26 cellular contexts compared by ENCODE assay signal in genomic region chr19:45866400-45867176, GRCh38. TPM values are rescaled to one million over a fixed set of nuclear protein-coding genes. Genes with fewer than 3 reads are reported as not detected.
A peak's percentile ranks its signal among the peaks of the same experiment; 100 is the strongest.
DNase-seq lines count a peak whose midpoint lies in the region; ATAC-seq and TF ChIP-seq lines count a peak whose summit lies in the region.
"Had no signal": no experiment of that assay in that cellular context is flagged by ENCODE, and none has a peak within 500 bp of the region (broad histone marks: within the 10 kb centered on the region; RNA-seq: fewer than 3 reads in every experiment).

No MANE protein-coding gene starts in this region.

- TF ChIP-seq EP300 in transverse colon (IDR thresholded peaks at IDR 0.05; ENCODE audit: low read depth): no peak

- peaks cover 25% of the 10 kb centered on the region for H3K4me1 Mint-ChIP-seq in stimulated activated effector memory CD8-positive, alpha-beta T cell treated with anti-CD3 and anti-CD28 coated beads, Interleukin-12 subunit alpha, Interleukin-12 subunit beta, amount 100 ng/mL, for 72 hours

- H3K36me3 ChIP-seq in body of pancreas (replicated peaks in 1 of 2; ENCODE audit: insufficient read depth in 1 of 2, low read depth in 2 of 2) (no peaks in the 10 kb centered on the region), mesendoderm (ENCODE audit: control insufficient read depth, insufficient read depth, low read length) (no peaks in the 10 kb centered on the region), transverse colon (no peaks in the 10 kb centered on the region)
- H3K36me3 ChIP-seq: ascending aorta, upper lobe of right lung had no signal

- no peaks in the 10 kb centered on the region for H3K9me3 ChIP-seq in body of pancreas
- H3K9me3 ChIP-seq in transverse colon: no peaks in the 10 kb centered on the region
- H3K9me3 ChIP-seq: ascending aorta, sigmoid colon, upper lobe of right lung had no signal

- no peaks in the 10 kb centered on the region for H3K9me3 Mint-ChIP-seq in stimulated activated effector memory CD8-positive, alpha-beta T cell treated with anti-CD3 and anti-CD28 coated beads, Interleukin-12 subunit alpha, Interleukin-12 subunit beta, amount 100 ng/mL, for 72 hours
- H3K9me3 Mint-ChIP-seq: activated naive CD4-positive, alpha-beta T cell treated with anti-CD3 and anti-CD28 coated beads, Interleukin-2, amount 50 U/mL, for 24 hours; activated T-cell treated with anti-CD3 and anti-CD28 coated beads, Interleukin-2, amount 50 U/mL, for 24 hours; HFFc6; stimulated activated naive CD8-positive, alpha-beta T cell treated with anti-CD3 and anti-CD28 coated beads, Interleukin-15, Interleukin-2, amounts not matched to agents 100 ng/mL and 50 ng/mL, for 24 hours; T-helper 2 cell treated with Interferon-gamma antibody and Interleukin-4, amounts not matched to agents 5 μg/mL and 100 μg/mL, for 36 hours had no signal

- H3K27ac ChIP-seq in body of pancreas (peak overlapping the region; percentile 22 to 89 (median 72)), mesendoderm (ENCODE audit: low read depth, low read length) (no peak overlapping the region), transverse colon (peak overlapping the region; percentile 71 to 98 (median 96))
- H3K27ac ChIP-seq: ascending aorta, HL-60, sigmoid colon, SK-N-MC, upper lobe of right lung had no signal

- no peak overlapping the region for H3K4ac ChIP-seq in mesendoderm (ENCODE audit: low read depth, low read length)

- H3K4me2 ChIP-seq in mesendoderm (ENCODE audit: low read length): peak overlapping the region; percentile 19

- no peak overlapping the region for H3K4me3 Mint-ChIP-seq in stimulated activated effector memory CD8-positive, alpha-beta T cell treated with anti-CD3 and anti-CD28 coated beads, Interleukin-12 subunit alpha, Interleukin-12 subunit beta, amount 100 ng/mL, for 72 hours
- H3K4me3 Mint-ChIP-seq: activated CD8-positive, alpha-beta T cell treated with anti-CD3 and anti-CD28 coated beads, Interleukin-2, amount 10 ng/mL, durations not matched to agents 7 days and 5 days; activated naive CD4-positive, alpha-beta T cell treated with anti-CD3 and anti-CD28 coated beads, Interleukin-2, amount 50 U/mL, for 24 hours; activated T-cell treated with anti-CD3 and anti-CD28 coated beads, Interleukin-2, amount 50 U/mL, for 24 hours; HFFc6; stimulated activated naive CD8-positive, alpha-beta T cell treated with anti-CD3 and anti-CD28 coated beads, Interleukin-15, Interleukin-2, amounts not matched to agents 100 ng/mL and 50 ng/mL, for 24 hours; T-helper 2 cell treated with Interferon-gamma antibody and Interleukin-4, amounts not matched to agents 5 μg/mL and 100 μg/mL, for 36 hours had no signal

- no peak overlapping the region for H4K5ac ChIP-seq in mesendoderm (ENCODE audit: low read length)

- TF ChIP-seq CTCF in body of pancreas (IDR thresholded peaks at IDR 0.05): no peak
- TF ChIP-seq CTCF in transverse colon (IDR thresholded peaks at IDR 0.05): no peak

- no peaks in the 10 kb centered on the region for H3K27me3 ChIP-seq in body of pancreas
- no peaks in the 10 kb centered on the region for H3K27me3 ChIP-seq in mesendoderm (ENCODE audit: insufficient read depth, low read length, poor library complexity)
- H3K27me3 ChIP-seq in transverse colon: peaks cover 13% of the 10 kb centered on the region

- H3K36me3 Mint-ChIP-seq in stimulated activated effector memory CD8-positive, alpha-beta T cell treated with anti-CD3 and anti-CD28 coated beads, Interleukin-12 subunit alpha, Interleukin-12 subunit beta, amount 100 ng/mL, for 72 hours: peaks cover 24% of the 10 kb centered on the region
- H3K36me3 Mint-ChIP-seq: activated naive CD4-positive, alpha-beta T cell treated with anti-CD3 and anti-CD28 coated beads, Interleukin-2, amount 50 U/mL, for 24 hours had no signal

- H3K4me1 ChIP-seq in body of pancreas (peaks cover 52% of the 10 kb centered on the region), mesendoderm (ENCODE audit: control insufficient read depth, low read depth, low read length) (peaks cover 9% of the 10 kb centered on the region), transverse colon (peaks cover 5 to 25% (median 18%) of the 10 kb centered on the region in 4 donors)

- H3K23ac ChIP-seq in mesendoderm (ENCODE audit: low read length): no peak overlapping the region

- in situ Hi-C loops in transverse colon (cut with MboI; ENCODE audit: low pct_ligation_motif_present in 1 of 4, low pct_unique_long_range_greater_than_20kb in 1 of 4, low sequenced_read_pairs in 3 of 4): no loop called here

- 27 to 28% methylated on average over 6 to 11 of the region's 11 CpGs for WGBS in body of pancreas, 2 donors
- no CpG with 5 or more reads among the region's 11 CpGs for WGBS in mesendoderm (ENCODE audit: extremely low coverage, insufficient coverage, low lambda C conversion rate)
- 45% methylated on average over 11 of the region's 11 CpGs; no CpG with 5 or more reads in 1 of the 2 donors for WGBS in transverse colon (ENCODE audit: low coverage in 1 of 2), 2 donors

- TF ChIP-seq POLR2A in body of pancreas (IDR thresholded peaks at IDR 0.05) (no peak), transverse colon (IDR thresholded peaks at IDR 0.05) (peak; percentile 58)

- H3K79me1 ChIP-seq in mesendoderm (ENCODE audit: low read length): peaks cover 15% of the 10 kb centered on the region

- H3K27ac Mint-ChIP-seq in stimulated activated effector memory CD8-positive, alpha-beta T cell treated with anti-CD3 and anti-CD28 coated beads, Interleukin-12 subunit alpha, Interleukin-12 subunit beta, amount 100 ng/mL, for 72 hours: no peak overlapping the region
- H3K27ac Mint-ChIP-seq: activated CD8-positive, alpha-beta T cell treated with anti-CD3 and anti-CD28 coated beads, Interleukin-2, amount 10 ng/mL, durations not matched to agents 7 days and 5 days; activated naive CD4-positive, alpha-beta T cell treated with anti-CD3 and anti-CD28 coated beads, Interleukin-2, amount 50 U/mL, for 24 hours; activated T-cell treated with anti-CD3 and anti-CD28 coated beads, Interleukin-2, amount 50 U/mL, for 24 hours; HFFc6; stimulated activated naive CD8-positive, alpha-beta T cell treated with anti-CD3 and anti-CD28 coated beads, Interleukin-15, Interleukin-2, amounts not matched to agents 100 ng/mL and 50 ng/mL, for 24 hours; T-helper 2 cell treated with Interferon-gamma antibody and Interleukin-4, amounts not matched to agents 5 μg/mL and 100 μg/mL, for 36 hours had no signal

- H3K4me3 ChIP-seq in body of pancreas (peak overlapping the region; percentile 4 to 58), mesendoderm (ENCODE audit: low read length) (no peak overlapping the region), transverse colon (peak overlapping the region in 3 of 4 donors; percentile 84 to 100 (median 95))
- H3K4me3 ChIP-seq: ascending aorta, sigmoid colon, SK-N-MC, upper lobe of right lung had no signal

- intact Hi-C loops in body of pancreas (cut with DNase I) (no loop called here), transverse colon (cut with DNase I; ENCODE audit: low total_unique reads) (no loop called here)

- H2BK120ac ChIP-seq in mesendoderm (ENCODE audit: low read depth, low read length): no peak overlapping the region

- ATAC-seq in body of pancreas (no peak), GM21717 (IDR thresholded peaks at IDR 0.05; ENCODE audit: unreplicated experiment) (no peak)
- ATAC-seq in stimulated activated effector memory CD8-positive, alpha-beta T cell treated with anti-CD3 and anti-CD28 coated beads, Interleukin-12 subunit alpha, Interleukin-12 subunit beta, amount 100 ng/mL, for 72 hours: no peak
- ATAC-seq: activated CD8-positive, alpha-beta T cell treated with anti-CD3 and anti-CD28 coated beads, Interleukin-2, amount 10 ng/mL, durations not matched to agents 7 days and 5 days; upper lobe of right lung had no signal

- H4K8ac ChIP-seq in mesendoderm (ENCODE audit: low read depth, low read length): no peak overlapping the region

- H2AK5ac ChIP-seq in mesendoderm (ENCODE audit: low read length): peak overlapping the region; percentile 74

- H3K18ac ChIP-seq in mesendoderm (ENCODE audit: low read length): peak overlapping the region; percentile 13

- H3K9ac ChIP-seq in mesendoderm (ENCODE audit: low read length): peak overlapping the region; percentile 39

- H2BK5ac ChIP-seq in mesendoderm (ENCODE audit: low read length): no peak overlapping the region

- no peak overlapping the region for H2BK15ac ChIP-seq in mesendoderm (replicated peaks; ENCODE audit: low read depth)

- peak in 2 of 4 donors; percentile 34 to 43 for DNase-seq in body of pancreas
- no peak for DNase-seq in mesendoderm
- DNase-seq in transverse colon: peak; percentile 65
- DNase-seq in stimulated activated effector memory CD8-positive, alpha-beta T cell treated with anti-CD3 and anti-CD28 coated beads, Interleukin-12 subunit alpha, Interleukin-12 subunit beta, amount 100 ng/mL, for 72 hours (ENCODE audit: low spot score in 2 of 2): no peak
- DNase-seq: activated CD8-positive, alpha-beta T cell treated with anti-CD3 and anti-CD28 coated beads, Interleukin-2, amount 10 ng/mL, durations not matched to agents 7 days and 5 days; activated T-cell treated with anti-CD3 and anti-CD28 coated beads, Interleukin-2, amount 50 U/mL, for 24 hours; cerebellar nuclear complex; effector memory CD4-positive, alpha-beta T cell; HFFc6; MM.1S; NCI-H146; NCI-H2227 treated with DMSO at 0.1 percent for 48 hours; NCI-H774; sigmoid colon; upper lobe of right lung had no signal

- peaks cover 41% of the 10 kb centered on the region for H3K79me2 ChIP-seq in mesendoderm (ENCODE audit: control insufficient read depth, insufficient read depth, low read length)

- H3K56ac ChIP-seq in mesendoderm (ENCODE audit: low read length): peak overlapping the region; percentile 76

RNA-seq across cellular contexts. Expression of gene FOXA3, which starts 2.5 kb away (rescaled TPM):
- total RNA-seq in body of pancreas: 10 to 100 TPM in 1 of 2 donors, 1 to 10 TPM in 1; 3.0 to 16.3 TPM
- polyA plus RNA-seq in mesendoderm (2013, experiment 1 of 2): 12.9 TPM
- polyA plus RNA-seq in mesendoderm (2013, experiment 2 of 2): 13.3 TPM
- 10 to 100 TPM in 2 of 4 donors, 1 to 10 TPM in 2; 1.9 to 24.4 (median 9.2) TPM for total RNA-seq in transverse colon
- total RNA-seq: activated CD8-positive, alpha-beta T cell treated with anti-CD3 and anti-CD28 coated beads, Interleukin-2, amount 10 ng/mL, durations not matched to agents 7 days and 5 days; ascending aorta; glomerular endothelial cell; HFFc6; osteocyte had no signal
- polyA plus RNA-seq: IgD-negative memory B cell had no signal

RNA-seq across cellular contexts. Expression of gene SYMPK, which starts 3.6 kb away (rescaled TPM):
- 10 to 100 TPM; 23.3 to 32.3 TPM for total RNA-seq in body of pancreas
- 45.8 TPM for polyA plus RNA-seq in mesendoderm (2013, experiment 1 of 2)
- 43.7 TPM for polyA plus RNA-seq in mesendoderm (2013, experiment 2 of 2)
- 100 to 1,000 TPM in 2 of 4 donors, 10 to 100 TPM in 2; 35.2 to 189 (median 81.9) TPM for total RNA-seq in transverse colon

RNA-seq across cellular contexts. Expression of gene IRF2BP1, which starts 19.4 kb away (rescaled TPM):
- total RNA-seq in body of pancreas (10 to 100 TPM; 24.1 to 25.1 TPM), transverse colon (10 to 100 TPM; 24.9 to 34.1 (median 29.5) TPM)
- polyA plus RNA-seq in mesendoderm (2013, experiment 1 of 2): 9.0 TPM
- polyA plus RNA-seq in mesendoderm (2013, experiment 2 of 2): 8.9 TPM

RNA-seq across cellular contexts. Expression of gene MYPOP, which starts 35.8 kb away (rescaled TPM):
- total RNA-seq in body of pancreas (10 to 100 TPM in 1 of 2 donors, 1 to 10 TPM in 1; 6.7 to 13.5 TPM), transverse colon (10 to 100 TPM in 2 of 4 donors, 1 to 10 TPM in 2; 5.5 to 26.9 (median 8.9) TPM)
- polyA plus RNA-seq in mesendoderm (2013, experiment 1 of 2): 8.9 TPM
- 8.8 TPM for polyA plus RNA-seq in mesendoderm (2013, experiment 2 of 2)

RNA-seq across cellular contexts. Expression of gene NANOS2, which starts 48.0 kb away (rescaled TPM):
- total RNA-seq in body of pancreas: not detected
- polyA plus RNA-seq in mesendoderm (2013, experiment 1 of 2): not detected
- not detected for polyA plus RNA-seq in mesendoderm (2013, experiment 2 of 2)
- total RNA-seq in transverse colon: not detected
- total RNA-seq: activated CD8-positive, alpha-beta T cell treated with anti-CD3 and anti-CD28 coated beads, Interleukin-2, amount 10 ng/mL, durations not matched to agents 7 days and 5 days; ascending aorta; glomerular endothelial cell; HFFc6; lower leg skin; osteocyte; sigmoid colon; upper lobe of right lung had no signal
- polyA plus RNA-seq: IgD-negative memory B cell had no signal
